In genomic region chr22:26395926-26396325, GRCh38 we compare ENCODE assay signal across 22 cellular contexts.
"Had no signal": no experiment of that assay in that cellular context is flagged by ENCODE, and none has a peak within 500 bp of the region (broad histone marks: within the 10 kb centered on the region; RNA-seq: fewer than 3 reads in every experiment).

No MANE protein-coding gene starts in this region.

- H3K4me3 ChIP-seq: lower lobe of right lung, sigmoid colon, thoracic aorta, upper lobe of left lung had no signal

- H3K4me3 Mint-ChIP-seq: activated T-cell treated with anti-CD3 and anti-CD28 coated beads, Interleukin-2, amount 50 U/mL, for 72 hours; natural killer cell; stimulated activated effector memory CD8-positive, alpha-beta T cell treated with anti-CD3 and anti-CD28 coated beads, Interleukin-12 subunit alpha, Interleukin-12 subunit beta, amount 100 ng/mL, for 72 hours had no signal

- H3K9me3 Mint-ChIP-seq: activated T-cell treated with anti-CD3 and anti-CD28 coated beads, Interleukin-2, amount 50 U/mL, for 72 hours; natural killer cell; stimulated activated effector memory CD8-positive, alpha-beta T cell treated with anti-CD3 and anti-CD28 coated beads, Interleukin-12 subunit alpha, Interleukin-12 subunit beta, amount 100 ng/mL, for 72 hours had no signal

- H3K4me1 Mint-ChIP-seq: natural killer cell; stimulated activated effector memory CD8-positive, alpha-beta T cell treated with anti-CD3 and anti-CD28 coated beads, Interleukin-12 subunit alpha, Interleukin-12 subunit beta, amount 100 ng/mL, for 72 hours had no signal

- H3K9me3 ChIP-seq: lower lobe of right lung, sigmoid colon, thoracic aorta, upper lobe of left lung had no signal

- H3K27ac Mint-ChIP-seq: activated T-cell treated with anti-CD3 and anti-CD28 coated beads, Interleukin-2, amount 50 U/mL, for 72 hours; natural killer cell; stimulated activated effector memory CD8-positive, alpha-beta T cell treated with anti-CD3 and anti-CD28 coated beads, Interleukin-12 subunit alpha, Interleukin-12 subunit beta, amount 100 ng/mL, for 72 hours had no signal

- H3K27ac ChIP-seq: brain microvascular endothelial cell, lower lobe of right lung, sigmoid colon, thoracic aorta, upper lobe of left lung, VCaP had no signal

- H3K27me3 ChIP-seq: brain microvascular endothelial cell, sigmoid colon, upper lobe of left lung had no signal

- DNase-seq: activated CD4-positive, alpha-beta T cell treated with anti-CD3 and anti-CD28 coated beads for 1 hour; activated CD8-positive, alpha-beta memory T cell treated with anti-CD3 and anti-CD28 coated beads for 24 hours; activated CD8-positive, alpha-beta memory T cell treated with anti-CD3 and anti-CD28 coated beads, Interleukin-2, amount 50 U/mL, for 48 hours; activated effector memory CD4-positive, alpha-beta T cell treated with anti-CD3 and anti-CD28 coated beads, Interleukin-2, amount 50 U/mL, for 16 hours; activated naive CD4-positive, alpha-beta T cell treated with anti-CD3 and anti-CD28 coated beads, Interleukin-2, amount 50 U/mL, for 16 hours; activated T-cell treated with anti-CD3 and anti-CD28 coated beads, Interleukin-2, amount 50 U/mL, for 72 hours; aorta; brain microvascular endothelial cell; central memory CD4-positive, alpha-beta T cell; erythroblast; foreskin melanocyte; glutamatergic neuron; hippocampal formation; lower lobe of right lung; natural killer cell; nucleus accumbens; sigmoid colon; stimulated activated CD4-positive, alpha-beta T cell treated with anti-CD3 and anti-CD28 coated beads, Interleukin-4, amount 100 ng/mL, for 24 hours; upper lobe of left lung had no signal

- H3K4me1 ChIP-seq: lower lobe of right lung, sigmoid colon, upper lobe of left lung had no signal

- H3K36me3 ChIP-seq: brain microvascular endothelial cell, lower lobe of right lung, sigmoid colon, thoracic aorta, upper lobe of left lung had no signal

- ATAC-seq: activated T-cell treated with anti-CD3 and anti-CD28 coated beads, Interleukin-2, amount 50 U/mL, for 72 hours; lower lobe of right lung; natural killer cell; stimulated activated effector memory CD8-positive, alpha-beta T cell treated with anti-CD3 and anti-CD28 coated beads, Interleukin-12 subunit alpha, Interleukin-12 subunit beta, amount 100 ng/mL, for 72 hours had no signal

- H3K36me3 Mint-ChIP-seq: natural killer cell; stimulated activated effector memory CD8-positive, alpha-beta T cell treated with anti-CD3 and anti-CD28 coated beads, Interleukin-12 subunit alpha, Interleukin-12 subunit beta, amount 100 ng/mL, for 72 hours had no signal
